8 cellular contexts compared by ENCODE assay signal in the genomic region with DNA sequence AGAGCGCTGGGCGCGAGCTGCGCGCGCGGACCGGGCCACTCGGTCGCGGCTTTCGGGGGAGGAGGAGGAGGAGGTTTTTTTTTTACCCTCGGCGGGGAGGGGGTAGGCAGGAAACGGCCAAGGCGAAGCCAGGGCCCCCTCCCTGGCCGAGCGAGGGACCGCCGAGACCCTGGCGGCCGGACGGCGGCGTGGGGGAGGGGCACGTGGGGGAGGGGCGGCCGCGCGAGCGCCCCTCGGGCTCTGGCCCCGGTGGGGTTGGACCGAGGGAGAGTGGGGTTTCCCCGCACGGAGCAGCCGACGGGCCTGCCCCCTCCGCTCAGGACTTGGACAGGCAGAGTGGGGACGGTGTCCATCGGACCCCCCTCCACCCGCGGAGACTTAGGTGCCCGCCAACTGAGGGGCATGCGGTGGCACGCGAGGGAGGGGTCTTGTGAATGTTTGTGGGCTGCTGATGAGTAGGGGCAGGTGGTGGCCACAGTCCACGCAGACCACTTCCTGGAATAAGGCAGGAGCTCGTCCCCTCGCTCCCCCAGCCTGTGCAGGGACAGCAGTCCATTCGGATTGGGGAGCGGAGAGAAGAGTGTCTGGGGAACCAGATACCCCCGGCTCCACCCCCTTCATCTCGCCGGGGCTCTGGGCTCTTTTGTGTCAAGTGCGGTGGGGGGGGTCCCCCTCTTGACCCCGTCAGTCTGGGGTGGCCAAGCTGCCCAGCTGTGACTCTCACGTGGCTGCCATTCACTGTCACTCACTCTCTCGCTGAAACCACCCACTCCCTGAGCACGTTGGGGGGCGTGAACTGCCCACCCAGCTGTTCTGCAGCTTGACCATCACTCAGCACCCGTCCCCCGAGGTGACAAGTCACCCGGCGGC. TPM values are rescaled to one million over a fixed set of nuclear protein-coding genes. Genes with fewer than 3 reads are reported as not detected.
DNase-seq lines count a peak whose midpoint lies in the region; ATAC-seq and TF ChIP-seq lines count a peak whose summit lies in the region.

No MANE protein-coding gene starts in this region.

- no peaks in the 10 kb centered on the region for H3K27me3 ChIP-seq in CD4-positive, alpha-beta memory T cell (ENCODE audit: insufficient read depth, low read length)
- no peaks in the 10 kb centered on the region for H3K27me3 ChIP-seq in HAP-1 (ENCODE audit: low read depth)
- H3K27me3 ChIP-seq in NT2/D1 (ENCODE audit: insufficient read depth, insufficient read length) = no peaks in the 10 kb centered on the region
- no peaks in the 10 kb centered on the region for H3K27me3 ChIP-seq in neutrophil
- H3K27me3 ChIP-seq in vagina = no peaks in the 10 kb centered on the region

- DNase-seq in CD4-positive, alpha-beta memory T cell = peak; percentile 40 to 61 (median 45)
- DNase-seq in HAP-1 (ENCODE audit: low spot score in 2 of 2) (peak; percentile 40 to 75), NT2/D1 (ENCODE audit: low read depth, low spot score) (no peak), foreskin melanocyte (peak; percentile 47), vagina (ENCODE audit: extremely low spot score in 2 of 2) (no peak)
- DNase-seq in activated T-cell treated with anti-CD3 and anti-CD28 coated beads, Interleukin-2, amount 50 U/mL, for 48 hours = peak; percentile 63 to 71

- no peak for ATAC-seq in GM18519 (IDR thresholded peaks at IDR 0.05; ENCODE audit: low FRiP score, unreplicated experiment)

- peak overlapping the region; percentile 65 for H3K27ac ChIP-seq in CD4-positive, alpha-beta memory T cell (ENCODE audit: low read depth, low read length)
- peak overlapping the region; percentile 86 for H3K27ac ChIP-seq in neutrophil
- H3K27ac ChIP-seq in vagina = peak overlapping the region; percentile 98

- intact Hi-C loops in CD4-positive, alpha-beta memory T cell (cut with micrococcal nuclease) = loop anchor here (2.0 kb wide), 1 partner anchor 17 kb away; no protein-coding TSS in a partner anchor
- intact Hi-C loops in vagina (cut with DNase I) = loop anchor here (5.0 kb wide), 1 partner anchor 33 kb away; no protein-coding TSS in a partner anchor

- POLR2A ChIA-PET in CD4-positive, alpha-beta memory T cell (lab: Charles Lee; ENCODE audit: partially characterized antibody) = interaction anchor here (0.6 to 2.2 kb wide), 17 partner anchors 10 to 341 kb away, joined by 3 to 19 read pairs (median 5); a partner anchor contains a TSS

- H3K4me3 ChIP-seq in CD4-positive, alpha-beta memory T cell (ENCODE audit: low read length in 2 of 2) = peak overlapping the region; percentile 86 to 96
- H3K4me3 ChIP-seq in HAP-1 (peak overlapping the region; percentile 66), NT2/D1 (ENCODE audit: insufficient read length, low read depth) (peak overlapping the region; percentile 67), neutrophil (ENCODE audit: low read depth in 1 of 2, low read length in 1 of 2) (peak overlapping the region; percentile 73 to 97), vagina (peak overlapping the region; percentile 56 to 86)

- H3K4me1 Mint-ChIP-seq in CD4-positive, alpha-beta memory T cell = peaks cover 9 to 12% (median 9%) of the 10 kb centered on the region in 4 donors

- no peak for TF ChIP-seq CTCF in neutrophil (IDR thresholded peaks at IDR 0.05)
- no peak for TF ChIP-seq CTCF in vagina (IDR thresholded peaks at IDR 0.05)

- CTCF ChIA-PET in CD4-positive, alpha-beta memory T cell (lab: Charles Lee; ENCODE audit: partially characterized antibody) = interaction anchor here (1.0 to 2.2 kb wide), 6 partner anchors 17 to 29 kb away, joined by 3 to 9 read pairs (median 4); a partner anchor contains a TSS

- no peak for TF ChIP-seq POLR2A in vagina (IDR thresholded peaks at IDR 0.05)

- peaks cover 7 to 22% of the 10 kb centered on the region in 2 donors for H3K36me3 Mint-ChIP-seq in CD4-positive, alpha-beta memory T cell

- no peak overlapping the region for H3K27ac Mint-ChIP-seq in CD4-positive, alpha-beta memory T cell

- peak overlapping the region; percentile 79 for H3K9ac ChIP-seq in NT2/D1 (ENCODE audit: insufficient read length, low read depth)

- H3K9me3 Mint-ChIP-seq in CD4-positive, alpha-beta memory T cell = no peaks in the 10 kb centered on the region

- H3K36me3 ChIP-seq in CD4-positive, alpha-beta memory T cell (ENCODE audit: insufficient read depth, low read length) = peaks cover 19% of the 10 kb centered on the region
- peaks cover 24% of the 10 kb centered on the region for H3K36me3 ChIP-seq in HAP-1 (replicated peaks)
- H3K36me3 ChIP-seq in NT2/D1 (ENCODE audit: insufficient read depth, insufficient read length, low read length) = peaks cover 18% of the 10 kb centered on the region
- peaks cover 3% of the 10 kb centered on the region for H3K36me3 ChIP-seq in neutrophil
- H3K36me3 ChIP-seq in vagina = peaks cover 0 to 7% of the 10 kb centered on the region in 2 donors

- no peaks in the 10 kb centered on the region for H3K27me3 Mint-ChIP-seq in CD4-positive, alpha-beta memory T cell

- peaks cover 66% of the 10 kb centered on the region for H3K4me1 ChIP-seq in CD4-positive, alpha-beta memory T cell (ENCODE audit: insufficient read depth, low read length)
- peaks cover 38% of the 10 kb centered on the region for H3K4me1 ChIP-seq in HAP-1
- peaks cover 5% of the 10 kb centered on the region for H3K4me1 ChIP-seq in NT2/D1 (ENCODE audit: insufficient read depth, insufficient read length)
- peaks cover 68 to 83% of the 10 kb centered on the region in 2 experiments for H3K4me1 ChIP-seq in neutrophil (ENCODE audit: control insufficient read depth in 1 of 2, insufficient read depth in 1 of 2, low read depth in 1 of 2, low read length in 1 of 2)
- peaks cover 69% of the 10 kb centered on the region for H3K4me1 ChIP-seq in vagina

- no peaks in the 10 kb centered on the region for H3K9me3 ChIP-seq in CD4-positive, alpha-beta memory T cell (ENCODE audit: control insufficient read depth in 1 of 2, low read length in 2 of 2)
- H3K9me3 ChIP-seq in HAP-1 = no peaks in the 10 kb centered on the region
- H3K9me3 ChIP-seq in NT2/D1 (ENCODE audit: insufficient read depth, low read length) = no peaks in the 10 kb centered on the region
- H3K9me3 ChIP-seq in neutrophil = no peaks in the 10 kb centered on the region
- no peaks in the 10 kb centered on the region for H3K9me3 ChIP-seq in vagina

- in situ Hi-C loops in HAP-1 (cut with MboI; ENCODE audit: low sequenced_read_pairs) = no loop called here

- H3K4me3 Mint-ChIP-seq in CD4-positive, alpha-beta memory T cell = peak overlapping the region in 4 of 8 donors; percentile 33 to 79 (median 57)

RNA-seq across cellular contexts. Expression of a gene that starts 3.0 kb away (rescaled TPM):
- 100 to 1,000 TPM; 274 to 287 TPM for total RNA-seq in CD4-positive, alpha-beta memory T cell
- polyA plus RNA-seq in CD4-positive, alpha-beta memory T cell = 10 to 100 TPM in 1 of 2 donors, under 1 TPM in 1; 0.84 to 24.4 TPM
- 128 TPM for total RNA-seq in vagina

RNA-seq across cellular contexts. Expression of a gene that starts 27.8 kb away (rescaled TPM):
- 10 to 100 TPM in 1 of 2 experiments, 1 to 10 TPM in 1; 8.7 to 11.4 TPM for total RNA-seq in CD4-positive, alpha-beta memory T cell
- polyA plus RNA-seq in CD4-positive, alpha-beta memory T cell = 1 to 10 TPM; 5.1 to 5.2 TPM
- 4.4 TPM for total RNA-seq in vagina

RNA-seq across cellular contexts. Expression of a gene that starts 28.2 kb away (rescaled TPM):
- total RNA-seq in CD4-positive, alpha-beta memory T cell = 10 to 100 TPM; 23.1 to 25.8 TPM
- polyA plus RNA-seq in CD4-positive, alpha-beta memory T cell = 100 to 1,000 TPM; 139 to 149 TPM
- 83.5 TPM for total RNA-seq in vagina

RNA-seq across cellular contexts. Expression of a gene that starts 30.5 kb away (rescaled TPM):
- total RNA-seq in CD4-positive, alpha-beta memory T cell = 1 to 10 TPM; 6.7 to 7.4 TPM
- 1 to 10 TPM; 2.3 to 3.6 TPM for polyA plus RNA-seq in CD4-positive, alpha-beta memory T cell
- 2.9 TPM for total RNA-seq in vagina

RNA-seq across cellular contexts. Expression of a gene that starts 30.7 kb away (rescaled TPM):
- total RNA-seq in CD4-positive, alpha-beta memory T cell = 1 to 10 TPM; 6.2 to 7.9 TPM
- polyA plus RNA-seq in CD4-positive, alpha-beta memory T cell = not detected
- 26.3 TPM for total RNA-seq in vagina

Comparison
In these comparisons a context has a peak if more than half of its experiments do, and no peak if none do; other contexts are left out.
1. DNase-seq: peak in CD4-positive, alpha-beta memory T cell (5 of 5), HAP-1 (2 of 2), activated T-cell treated with anti-CD3 and anti-CD28 coated beads, Interleukin-2, amount 50 U/mL, for 48 hours (2 of 2) and foreskin melanocyte (single experiment); none in NT2/D1 (single experiment) and vagina (0 of 2).
2. Peak in every context shown above with its lines, with median percentiles within 50 percentile points of each other: H3K27ac ChIP-seq and H3K4me3 ChIP-seq.